Comparison of ENCODE assay signal across 22 cellular contexts in the genomic region with DNA sequence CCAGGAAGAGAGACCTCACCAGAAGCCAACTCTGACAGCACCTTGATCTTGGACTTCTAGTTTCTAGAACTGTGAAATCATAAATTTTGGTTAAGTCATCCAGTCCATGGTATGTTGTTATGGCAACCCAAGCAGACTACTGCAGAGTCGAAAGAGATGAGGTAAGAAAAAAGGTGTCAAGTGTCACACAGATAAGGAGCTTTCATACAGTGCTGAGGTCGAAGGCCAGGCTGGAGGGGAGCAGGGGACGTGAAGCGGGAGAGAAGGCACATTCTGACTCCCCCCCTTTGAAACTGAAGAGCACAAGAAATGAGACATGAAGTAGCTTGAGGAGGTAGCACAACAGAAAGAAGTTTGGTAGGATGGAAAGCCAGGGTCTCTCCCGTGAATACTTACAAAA.
DNase-seq lines count a peak whose midpoint lies in the region; ATAC-seq and TF ChIP-seq lines count a peak whose summit lies in the region.
"Had no signal": no experiment of that assay in that cellular context is flagged by ENCODE, and none has a peak within 500 bp of the region (broad histone marks: within the 10 kb centered on the region; RNA-seq: fewer than 3 reads in every experiment).

No MANE protein-coding gene starts in this region.

- no peaks in the 10 kb centered on the region for H4K20me1 ChIP-seq in OCI-LY7 (ENCODE audit: insufficient read depth, low read length)

- no peaks in the 10 kb centered on the region for H3K9me2 ChIP-seq in OCI-LY7 (ENCODE audit: insufficient read depth, low read length)

- DNase-seq in DMS 273 (lab: John Stamatoyannopoulos, UW; ENCODE audit: unreplicated experiment): peak; percentile 61
- no peak for DNase-seq in DMS 273 treated with DMSO at 0.1 percent for 48 hours (lab: John Stamatoyannopoulos, UW)
- DNase-seq in SJCRH30: peak; percentile 64 to 74
- peak; percentile 40 to 58 for DNase-seq in foreskin keratinocyte
- DNase-seq in stimulated activated naive B cell treated with anti-CD40 and anti-IgM and Interleukin-4, amounts not matched to agents 10 μg/mL and 1 μg/mL and 100 μg/mL, for 72 hours: no peak
- no peak for DNase-seq in OCI-LY7 (ENCODE audit: low spot score)
- no peak for DNase-seq in esophagus muscularis mucosa (ENCODE audit: extremely low spot score)
- no peak for DNase-seq in natural killer cell
- DNase-seq: activated gamma-delta T cell treated with Interleukin-2 at 50 U/mL for 16 hours; activated T-cell treated with anti-CD3 and anti-CD28 coated beads, Interleukin-2, amount 50 U/mL, for 1 hour; AML-193; GM23248; left ventricle myocardium superior; MG63; mucosa of descending colon; NCI-H1436; NCI-H774; substantia nigra had no signal

- POLR2A ChIA-PET in OCI-LY7 (lab: Charles Lee): interaction anchor here (1.0 kb wide), 1 partner anchor 56 kb away, joined by 6 read pairs; no protein-coding TSS in a partner anchor

- H3K36me3 ChIP-seq in SJCRH30 (peaks cover 19% of the 10 kb centered on the region; the same call in 1 of the 2 replicates), OCI-LY7 (ENCODE audit: insufficient read depth, low read length) (no peaks in the 10 kb centered on the region), esophagus muscularis mucosa (no peaks in the 10 kb centered on the region)
- H3K36me3 ChIP-seq: MG63 had no signal

- no peaks in the 10 kb centered on the region for H3K79me2 ChIP-seq in OCI-LY7 (ENCODE audit: insufficient read depth, low read depth, low read length)

- H3K36me3 Mint-ChIP-seq in stimulated activated naive B cell treated with anti-CD40 and anti-IgM and Interleukin-4, amounts not matched to agents 10 μg/mL and 1 μg/mL and 100 μg/mL, for 72 hours: no peaks in the 10 kb centered on the region
- no peaks in the 10 kb centered on the region for H3K36me3 Mint-ChIP-seq in natural killer cell

- WGBS in esophagus muscularis mucosa: 49% methylated on average over 4 of the region's 5 CpGs

- no TSS peak for BruUV-seq in OCI-LY7 (replicated peaks; lab: Mats Ljungman, UMichigan)

- H3K27ac ChIP-seq in SJCRH30: peak overlapping the region; percentile 89
- no peak overlapping the region for H3K27ac ChIP-seq in foreskin keratinocyte
- no peak overlapping the region for H3K27ac ChIP-seq in OCI-LY7 (ENCODE audit: low read depth, low read length, poor library complexity, severe bottlenecking)
- H3K27ac ChIP-seq in esophagus muscularis mucosa (replicated peaks in 1 of 4): no peak overlapping the region
- H3K27ac ChIP-seq: 22Rv1, coronary artery, GM23248 had no signal

- TF ChIP-seq POLR2A in esophagus muscularis mucosa (IDR thresholded peaks at IDR 0.05; ENCODE audit: low read depth): no peak

- TF ChIP-seq CTCF in foreskin keratinocyte (conservative IDR thresholded peaks at IDR 0.05): no peak
- TF ChIP-seq CTCF in OCI-LY7 (conservative IDR thresholded peaks at IDR 0.05; ENCODE audit: low read length): no peak
- TF ChIP-seq CTCF in esophagus muscularis mucosa (IDR thresholded peaks at IDR 0.05): no peak
- TF ChIP-seq CTCF in natural killer cell (IDR thresholded peaks at IDR 0.05): no peak

- CTCF ChIA-PET in OCI-LY7 (lab: Charles Lee; ENCODE audit: unreplicated experiment): no interaction called here

- H3K27me3 ChIP-seq in SJCRH30: no peaks in the 10 kb centered on the region
- peaks cover 2% of the 10 kb centered on the region for H3K27me3 ChIP-seq in foreskin keratinocyte
- H3K27me3 ChIP-seq in esophagus muscularis mucosa: no peaks in the 10 kb centered on the region
- H3K27me3 ChIP-seq: MG63 had no signal

- no peak overlapping the region for H3K4me2 ChIP-seq in OCI-LY7 (ENCODE audit: low read length)

- no peaks in the 10 kb centered on the region for H3K9me3 Mint-ChIP-seq in stimulated activated naive B cell treated with anti-CD40 and anti-IgM and Interleukin-4, amounts not matched to agents 10 μg/mL and 1 μg/mL and 100 μg/mL, for 72 hours
- no peaks in the 10 kb centered on the region for H3K9me3 Mint-ChIP-seq in natural killer cell
- H3K9me3 Mint-ChIP-seq: neural crest cell had no signal

- no peak for TF ChIP-seq EP300 in esophagus muscularis mucosa (IDR thresholded peaks at IDR 0.05)

- peak overlapping the region; percentile 0 for H3K27ac Mint-ChIP-seq in stimulated activated naive B cell treated with anti-CD40 and anti-IgM and Interleukin-4, amounts not matched to agents 10 μg/mL and 1 μg/mL and 100 μg/mL, for 72 hours
- H3K27ac Mint-ChIP-seq in natural killer cell: no peak overlapping the region

- peaks cover 0 to 4% of the 10 kb centered on the region in 2 donors for H3K27me3 Mint-ChIP-seq in stimulated activated naive B cell treated with anti-CD40 and anti-IgM and Interleukin-4, amounts not matched to agents 10 μg/mL and 1 μg/mL and 100 μg/mL, for 72 hours
- peaks cover 0 to 9% of the 10 kb centered on the region in 2 donors for H3K27me3 Mint-ChIP-seq in natural killer cell (ENCODE audit: low read depth in 2 of 2)

- H3K4me3 Mint-ChIP-seq in stimulated activated naive B cell treated with anti-CD40 and anti-IgM and Interleukin-4, amounts not matched to agents 10 μg/mL and 1 μg/mL and 100 μg/mL, for 72 hours: no peak overlapping the region
- H3K4me3 Mint-ChIP-seq in natural killer cell: no peak overlapping the region
- H3K4me3 Mint-ChIP-seq: neural crest cell had no signal

- ATAC-seq in foreskin keratinocyte: peak; percentile 72
- no peak for ATAC-seq in stimulated activated naive B cell treated with anti-CD40 and anti-IgM and Interleukin-4, amounts not matched to agents 10 μg/mL and 1 μg/mL and 100 μg/mL, for 72 hours (replicated peaks)
- no peak for ATAC-seq in natural killer cell
- ATAC-seq: left ventricle myocardium superior, mucosa of descending colon, Right ventricle myocardium inferior had no signal

- H3K4me3 ChIP-seq in SJCRH30: no peak overlapping the region
- H3K4me3 ChIP-seq in OCI-LY7 (ENCODE audit: low read depth, low read length, poor library complexity, severe bottlenecking): no peak overlapping the region
- H3K4me3 ChIP-seq in esophagus muscularis mucosa: no peak overlapping the region
- H3K4me3 ChIP-seq: coronary artery, GM23248, MG63, mucosa of descending colon had no signal

- no peaks in the 10 kb centered on the region for H3K9me3 ChIP-seq in SJCRH30 (replicated peaks)
- H3K9me3 ChIP-seq in OCI-LY7 (ENCODE audit: low read length): no peaks in the 10 kb centered on the region
- H3K9me3 ChIP-seq in esophagus muscularis mucosa: no peaks in the 10 kb centered on the region
- H3K9me3 ChIP-seq: MG63, mucosa of descending colon had no signal

- H3K4me1 Mint-ChIP-seq in stimulated activated naive B cell treated with anti-CD40 and anti-IgM and Interleukin-4, amounts not matched to agents 10 μg/mL and 1 μg/mL and 100 μg/mL, for 72 hours: no peaks in the 10 kb centered on the region
- no peaks in the 10 kb centered on the region for H3K4me1 Mint-ChIP-seq in natural killer cell

- H2AFZ ChIP-seq in OCI-LY7 (ENCODE audit: low read length): no peak overlapping the region
- H2AFZ ChIP-seq: GM23248 had no signal

- H3K4me1 ChIP-seq in SJCRH30 (peaks cover 30% of the 10 kb centered on the region), foreskin keratinocyte (peaks cover 14% of the 10 kb centered on the region), OCI-LY7 (ENCODE audit: insufficient read depth, low read length, poor library complexity, severe bottlenecking) (no peaks in the 10 kb centered on the region), esophagus muscularis mucosa (peaks cover 0 to 4% (median 2%) of the 10 kb centered on the region in 4 donors)

- intact Hi-C loops in OCI-LY7 (cut with micrococcal nuclease; ENCODE audit: unreplicated experiment): no loop called here
- intact Hi-C loops in esophagus muscularis mucosa (cut with DNase I): no loop called here
- intact Hi-C loops in natural killer cell (cut with micrococcal nuclease): no loop called here

Comparison
In these comparisons a context has a peak if more than half of its experiments do, and no peak if none do; other contexts are left out.
1. DNase-seq: peak in DMS 273 (single experiment), SJCRH30 (2 of 2) and foreskin keratinocyte (2 of 2); none in DMS 273 treated with DMSO at 0.1 percent for 48 hours (single experiment), stimulated activated naive B cell treated with anti-CD40 and anti-IgM and Interleukin-4, amounts not matched to agents 10 μg/mL and 1 μg/mL and 100 μg/mL, for 72 hours (single experiment), OCI-LY7 (single experiment), esophagus muscularis mucosa (single experiment) and natural killer cell (single experiment).